In genomic region chr10:127907411-127908105, GRCh38 we compare ENCODE assay signal across 8 cellular contexts. TPM values are rescaled to one million over a fixed set of nuclear protein-coding genes. Genes with fewer than 3 reads are reported as not detected.
DNase-seq lines count a peak whose midpoint lies in the region; ATAC-seq and TF ChIP-seq lines count a peak whose summit lies in the region.
"Had no signal": no experiment of that assay in that cellular context is flagged by ENCODE, and none has a peak within 500 bp of the region (broad histone marks: within the 10 kb centered on the region; RNA-seq: fewer than 3 reads in every experiment).

No MANE protein-coding gene starts in this region.

- TF ChIP-seq CTCF in osteocyte (IDR thresholded peaks at IDR 0.05) = no peak

- peak overlapping the region; percentile 26 for H3K4me3 Mint-ChIP-seq in osteocyte (ENCODE audit: unreplicated experiment)

- intact Hi-C loops in head of caudate nucleus (cut with DNase I) = loop anchor here (2.0 kb wide), 1 partner anchor 103 kb away; no protein-coding TSS in a partner anchor

- peaks cover 8% of the 10 kb centered on the region for H3K4me1 Mint-ChIP-seq in osteocyte (ENCODE audit: unreplicated experiment)

- ATAC-seq in HG02798 (IDR thresholded peaks at IDR 0.05; ENCODE audit: poor library complexity, unreplicated experiment) = peak; percentile 4

- H3K27me3 Mint-ChIP-seq in osteocyte (ENCODE audit: unreplicated experiment) = peaks cover 21% of the 10 kb centered on the region

- peak; percentile 33 to 47 for DNase-seq in activated T-cell treated with anti-CD3 and anti-CD28 coated beads, Interleukin-2, amount 50 U/mL, for 48 hours
- DNase-seq in head of caudate nucleus (peak in 37 of 42 donors; percentile 28 to 73 (median 57)), osteocyte (ENCODE audit: extremely low spot score, unreplicated experiment) (peak; percentile 83), H4 (ENCODE audit: low spot score) (no peak), NCI-H1105 treated with DMSO at 0.1 percent for 48 hours (lab: John Stamatoyannopoulos, UW) (no peak), iPS-NIHi7 (ENCODE audit: extremely low spot score) (no peak)

- no peaks in the 10 kb centered on the region for H3K9me3 Mint-ChIP-seq in osteocyte (ENCODE audit: unreplicated experiment)

- H3K27ac Mint-ChIP-seq in osteocyte (ENCODE audit: unreplicated experiment) = no peak overlapping the region

- no peaks in the 10 kb centered on the region for H3K36me3 Mint-ChIP-seq in osteocyte (ENCODE audit: unreplicated experiment)

RNA-seq across cellular contexts. Expression of gene PTPRE, which starts 0.7 kb away (rescaled TPM):
- total RNA-seq in osteocyte = 1.2 and 1.3 TPM in 2 replicates
- total RNA-seq in H4 (2014; rRNA removed; shearing (Covaris generic)) = 3.5 and 4.0 TPM in 2 replicates

RNA-seq across cellular contexts. Expression of gene CLRN3, which starts 14.8 kb away (rescaled TPM):
- not detected in 2 replicates for total RNA-seq in osteocyte
- 0.64 TPM in 1 of 2 replicates, not detected in the other for total RNA-seq in H4 (2014; rRNA removed; shearing (Covaris generic))
- total RNA-seq: T-helper 2 cell treated with Interferon-gamma antibody and Interleukin-4, amounts not matched to agents 100 ng/mL and 5 ng/mL, for 36 hours had no signal

Comparison
In these comparisons a context has a peak if more than half of its experiments do, and no peak if none do; other contexts are left out.
1. DNase-seq: peak in activated T-cell treated with anti-CD3 and anti-CD28 coated beads, Interleukin-2, amount 50 U/mL, for 48 hours (2 of 2), head of caudate nucleus (37 of 42) and osteocyte (single experiment); none in H4 (single experiment), NCI-H1105 treated with DMSO at 0.1 percent for 48 hours (single experiment) and iPS-NIHi7 (single experiment).